12 cellular contexts compared by ENCODE assay signal in genomic region chr10:123240776-123241175, GRCh38.
"Had no signal": no experiment of that assay in that cellular context is flagged by ENCODE, and none has a peak within 500 bp of the region (broad histone marks: within the 10 kb centered on the region; RNA-seq: fewer than 3 reads in every experiment).

No MANE protein-coding gene starts in this region.

- ATAC-seq: left ventricle myocardium superior had no signal

- H3K27ac Mint-ChIP-seq: brain; nephron progenitor cell; stimulated activated naive B cell treated with anti-CD40 and anti-IgM and Interleukin-4, amounts not matched to agents 10 μg/mL and 1 μg/mL and 100 μg/mL, for 72 hours had no signal

- H3K4me1 Mint-ChIP-seq: brain, nephron progenitor cell had no signal

- H3K36me3 Mint-ChIP-seq: brain had no signal

- DNase-seq: esophagus squamous epithelium; kidney; left ventricle myocardium superior; mesenchymal stem cell; nephron progenitor cell; occipital lobe; stimulated activated naive B cell treated with anti-CD40 and anti-IgM and Interleukin-4, amounts not matched to agents 10 μg/mL and 1 μg/mL and 100 μg/mL, for 72 hours; uterus had no signal

- H3K27me3 ChIP-seq: esophagus squamous epithelium, hepatocyte, tibial nerve, uterus had no signal

- H3K4me3 Mint-ChIP-seq: brain; nephron progenitor cell; stimulated activated naive B cell treated with anti-CD40 and anti-IgM and Interleukin-4, amounts not matched to agents 10 μg/mL and 1 μg/mL and 100 μg/mL, for 72 hours had no signal

- H3K36me3 ChIP-seq: esophagus squamous epithelium, uterus had no signal

- H3K9me3 ChIP-seq: uterus had no signal

- H3K27me3 Mint-ChIP-seq: stimulated activated naive B cell treated with anti-CD40 and anti-IgM and Interleukin-4, amounts not matched to agents 10 μg/mL and 1 μg/mL and 100 μg/mL, for 72 hours had no signal

- H3K4me3 ChIP-seq: coronary artery, esophagus squamous epithelium, hepatocyte, tibial nerve, uterus had no signal

- H3K27ac ChIP-seq: coronary artery, esophagus squamous epithelium, hepatocyte, uterus had no signal

- H3K4me1 ChIP-seq: esophagus squamous epithelium, tibial nerve, uterus had no signal
